Comparison of ENCODE assay signal across 1 cellular context in genomic region chr2:159713691-159714585, GRCh38.
TF ChIP-seq lines count a peak whose summit lies in the region.

No MANE protein-coding gene starts in this region.

TF ChIP-seq in HepG2, 621 proteins besides CTCF, POLR2A, EP300 and RAD21 (continued from another document):
- no peak for TF ChIP-seq CREB1 (IDR thresholded peaks at IDR 0.05)
- peak; percentile 10; the same call in 1 of the 2 replicates for TF ChIP-seq CREB1 (CRISPR knock-in tag; IDR thresholded peaks at IDR 0.05)
